8 cellular contexts compared by ENCODE assay signal in genomic region chr11:6655790-6656580, GRCh38. TPM values are rescaled to one million over a fixed set of nuclear protein-coding genes. Genes with fewer than 3 reads are reported as not detected.
DNase-seq lines count a peak whose midpoint lies in the region; ATAC-seq and TF ChIP-seq lines count a peak whose summit lies in the region.

Gene DCHS1, minus strand, starts transcription at chr11:6655809. Its CDS starts 14,196 bp downstream, at chr11:6641613.

- H3K4me3 ChIP-seq in SK-N-MC (peak within 1 kb of the TSS; percentile 93), fibroblast of lung (replicated peaks in 1 of 4; ENCODE audit: control extremely low read depth in 1 of 4, insufficient read depth in 1 of 4, low read depth in 3 of 4, low read length in 4 of 4) (peak within 1 kb of the TSS; percentile 10 to 55 (median 45)), neural progenitor cell (peak within 1 kb of the TSS; percentile 64)

- no peaks in the 10 kb centered on the region for H3K79me2 ChIP-seq in fibroblast of lung (ENCODE audit: control insufficient read depth, insufficient read depth, low read length)
- no peaks in the 10 kb centered on the region for H3K79me2 ChIP-seq in neural progenitor cell (ENCODE audit: low read depth)

- no peaks in the 10 kb centered on the region for H3K36me3 Mint-ChIP-seq in neural progenitor cell

- H3K9me3 ChIP-seq in SK-N-MC (ENCODE audit: low read depth, low read length) = no peaks in the 10 kb centered on the region
- H3K9me3 ChIP-seq in fibroblast of lung (ENCODE audit: control insufficient read depth, insufficient read depth, low read depth, low read length) = no peaks in the 10 kb centered on the region
- no peaks in the 10 kb centered on the region for H3K9me3 ChIP-seq in neural progenitor cell (ENCODE audit: low read depth)

- no peak for ATAC-seq in HG03565 (IDR thresholded peaks at IDR 0.05; ENCODE audit: unreplicated experiment)
- ATAC-seq in HG03469 (IDR thresholded peaks at IDR 0.05; ENCODE audit: unreplicated experiment) = no peak
- no peak for ATAC-seq in GM21717 (IDR thresholded peaks at IDR 0.05; ENCODE audit: unreplicated experiment)

- H2AFZ ChIP-seq in fibroblast of lung (ENCODE audit: low read length) = peak within 1 kb of the TSS; percentile 41
- H2AFZ ChIP-seq in neural progenitor cell (replicated peaks) = peak within 1 kb of the TSS; percentile 97

- H3K4me1 ChIP-seq in fibroblast of lung (ENCODE audit: control insufficient read depth, extremely low read depth, insufficient read depth, low read length) (no peaks in the 10 kb centered on the region), neural progenitor cell (peaks cover 3% of the 10 kb centered on the region)

- H3K27me3 ChIP-seq in fibroblast of lung (ENCODE audit: control insufficient read depth, insufficient read depth, low read length) (peaks cover 33% of the 10 kb centered on the region), neural progenitor cell (peaks cover 75% of the 10 kb centered on the region)

- H4K20me1 ChIP-seq in fibroblast of lung (ENCODE audit: control insufficient read depth, extremely low read depth, insufficient read depth, low read length) = no peaks in the 10 kb centered on the region
- no peaks in the 10 kb centered on the region for H4K20me1 ChIP-seq in neural progenitor cell (ENCODE audit: low read depth)

- peak within 1 kb of the TSS; percentile 69 for H3K4me2 ChIP-seq in fibroblast of lung (ENCODE audit: extremely low read depth, insufficient read depth, low read length)
- peak within 1 kb of the TSS; percentile 90 for H3K4me2 ChIP-seq in neural progenitor cell

- peak within 1 kb of the TSS; percentile 81 for H3K9ac ChIP-seq in SK-N-MC (ENCODE audit: insufficient read length)
- peak within 1 kb of the TSS; percentile 28 for H3K9ac ChIP-seq in fibroblast of lung (ENCODE audit: insufficient read depth, low read length)
- no peak within 1 kb of the TSS for H3K9ac ChIP-seq in neural progenitor cell

- H3K27ac Mint-ChIP-seq in neural progenitor cell = peak within 1 kb of the TSS; percentile 55

- DNase-seq in GM03348 (ENCODE audit: low spot score) = peak; percentile 52
- DNase-seq in SK-N-MC (ENCODE audit: low read depth, low spot score) = no peak
- DNase-seq in fibroblast of lung (ENCODE audit: low read depth in 2 of 2) = no peak
- peak; percentile 75 for DNase-seq in neural progenitor cell (ENCODE audit: low spot score)
- DNase-seq in NCI-H2029 treated with DMSO at 0.1 percent for 48 hours (lab: John Stamatoyannopoulos, UW) = no peak

- H3K27ac ChIP-seq in SK-N-MC (peak within 1 kb of the TSS; percentile 60; the same call in 1 of the 2 replicates), fibroblast of lung (ENCODE audit: insufficient read depth, low read length) (no peak within 1 kb of the TSS), neural progenitor cell (no peak within 1 kb of the TSS)

- peak within 1 kb of the TSS; percentile 87 for H3K4me3 Mint-ChIP-seq in neural progenitor cell

- H3K9me3 Mint-ChIP-seq in neural progenitor cell = no peaks in the 10 kb centered on the region

- peaks cover 5% of the 10 kb centered on the region for H3K27me3 Mint-ChIP-seq in neural progenitor cell (ENCODE audit: insufficient read depth, low read depth)

- H3K36me3 ChIP-seq in SK-N-MC (ENCODE audit: insufficient read depth, low read length) = 0 out of 2 replicates have a peak, but pooled peaks cover 3% of the 10 kb centered on the region
- H3K36me3 ChIP-seq in fibroblast of lung (ENCODE audit: control insufficient read depth, insufficient read depth, low read length) = no peaks in the 10 kb centered on the region
- no peaks in the 10 kb centered on the region for H3K36me3 ChIP-seq in neural progenitor cell

- H3F3A ChIP-seq in neural progenitor cell (ENCODE audit: low read depth) = peaks cover 7% of the 10 kb centered on the region

- TF ChIP-seq CTCF in fibroblast of lung (conservative IDR thresholded peaks at IDR 0.05 in 1 of 2, IDR thresholded peaks at IDR 0.05 in 1 of 2; ENCODE audit: low read depth in 1 of 2, low read length in 2 of 2) (no peak), neural progenitor cell (IDR thresholded peaks at IDR 0.05) (no peak)

- peaks cover 11% of the 10 kb centered on the region for H3K4me1 Mint-ChIP-seq in neural progenitor cell

RNA-seq across cellular contexts. Expression of gene DCHS1, which starts in this region (rescaled TPM):
- total RNA-seq in fibroblast of lung (11.0 and 23.9 TPM in 2 replicates), neural progenitor cell (ENCODE audit: low replicate concordance) (4.5 and 9.0 TPM in 2 replicates)
- polyA plus RNA-seq in fibroblast of lung = 0.92 and 5.0 TPM in 2 replicates
- polyA plus RNA-seq in fibroblast of lung (2012) = 1.9 and 8.5 TPM in 2 replicates
- polyA minus RNA-seq in fibroblast of lung (ENCODE audit: low replicate concordance) = 17.9 and 76.9 TPM in 2 replicates

Comparison
In these comparisons a context has a peak if more than half of its experiments do, and no peak if none do; other contexts are left out.
1. DNase-seq: peak in GM03348 (single experiment) and neural progenitor cell (single experiment); none in SK-N-MC (single experiment), fibroblast of lung (0 of 2) and NCI-H2029 treated with DMSO at 0.1 percent for 48 hours (single experiment).
2. Peak in every context shown above with its lines, with median percentiles within 50 percentile points of each other: H3K4me3 ChIP-seq.